20 cellular contexts compared by ENCODE assay signal in the genomic region with DNA sequence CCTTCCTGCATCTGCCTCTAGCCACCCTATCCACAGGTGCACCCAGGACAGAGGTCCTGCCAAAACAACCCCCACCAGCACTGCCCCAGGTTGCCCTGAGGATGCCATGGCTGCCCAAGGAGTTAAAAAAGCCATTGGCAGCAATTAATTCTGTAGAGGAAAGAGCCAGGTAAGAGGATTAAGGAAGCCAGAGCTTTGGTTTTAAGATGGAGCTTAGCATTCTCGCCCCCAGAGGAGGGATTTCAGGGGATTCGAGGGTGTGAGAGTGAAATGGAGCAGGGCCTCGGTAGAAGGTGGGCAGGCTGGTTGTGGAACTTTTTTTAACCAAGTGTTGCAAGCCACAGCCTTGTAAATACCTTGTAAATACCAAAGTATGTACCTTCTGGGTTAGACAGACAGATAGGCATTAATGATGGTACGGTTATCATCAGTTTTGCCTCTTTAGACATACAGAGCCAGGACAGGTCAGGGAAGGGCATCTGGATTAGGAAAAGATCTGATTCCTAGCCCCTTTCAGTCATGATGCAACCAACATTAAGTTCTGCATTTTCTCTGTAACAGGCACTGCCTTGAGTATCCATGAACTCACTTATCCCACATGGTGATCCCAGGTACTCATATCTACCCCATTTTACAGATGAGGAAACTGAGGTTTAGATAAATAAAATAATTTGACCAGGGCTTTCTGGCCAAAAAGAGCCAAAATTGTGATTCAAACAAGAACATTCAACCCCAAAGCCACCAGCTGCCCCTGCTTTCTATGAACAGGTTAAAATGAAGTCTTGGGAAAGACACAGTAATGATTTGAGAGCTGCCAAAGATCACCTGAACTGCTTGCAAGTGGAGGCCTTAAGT.
"Had no signal": no experiment of that assay in that cellular context is flagged by ENCODE, and none has a peak within 500 bp of the region (broad histone marks: within the 10 kb centered on the region; RNA-seq: fewer than 3 reads in every experiment).

No MANE protein-coding gene starts in this region.

- H3K9me3 Mint-ChIP-seq: immature natural killer cell, memory B cell, neural crest cell had no signal

- H3K27me3 Mint-ChIP-seq: memory B cell had no signal

- H3K4me3 ChIP-seq: esophagus muscularis mucosa, prostate gland, smooth muscle cell, testis, upper lobe of left lung had no signal

- H3K4me2 ChIP-seq: smooth muscle cell had no signal

- H3K27me3 ChIP-seq: esophagus muscularis mucosa, testis, upper lobe of left lung had no signal

- H3K9me3 ChIP-seq: esophagus muscularis mucosa, prostate gland, testis, upper lobe of left lung had no signal

- FAIRE-seq: endothelial cell of umbilical vein had no signal

- H3K36me3 ChIP-seq: prostate gland had no signal

- H3K4me3 Mint-ChIP-seq: immature natural killer cell, memory B cell, neural crest cell had no signal

- H3K27ac ChIP-seq: prostate gland, testis, upper lobe of left lung had no signal

- H3K27ac Mint-ChIP-seq: immature natural killer cell, memory B cell had no signal

- H3K36me3 Mint-ChIP-seq: memory B cell had no signal

- ATAC-seq: left ventricle myocardium superior, right cardiac atrium had no signal

- DNase-seq: activated CD4-positive, alpha-beta T cell treated with anti-CD3 and anti-CD28 coated beads, Interleukin-2, amount 50 U/mL, for 1 hour; activated CD4-positive, CD25-positive, alpha-beta regulatory T cell treated with anti-CD3 and anti-CD28 coated beads, Interleukin-2, amount 50 U/mL, for 72 hours; activated CD8-positive, alpha-beta memory T cell treated with anti-CD3 and anti-CD28 coated beads, Interleukin-2, amount 50 U/mL, for 4 hours; activated effector memory CD4-positive, alpha-beta T cell treated with anti-CD3 and anti-CD28 coated beads, Interleukin-2, amount 50 U/mL, for 16 hours; activated naive CD4-positive, alpha-beta T cell treated with anti-CD3 and anti-CD28 coated beads, Interleukin-2, amount 50 U/mL, for 16 hours; activated T-cell treated with anti-CD3 and anti-CD28 coated beads, Interleukin-2, amount 50 U/mL, for 48 hours; dermis blood vessel endothelial cell; effector memory CD4-positive, alpha-beta T cell; immature natural killer cell; left ventricle myocardium superior; stimulated activated CD4-positive, alpha-beta T cell treated with anti-CD3 and anti-CD28 coated beads, Interleukin-4, amount 100 ng/mL, for 1 hour; testis; upper lobe of left lung had no signal
